ENCODE assay signal across 1 cellular context in genomic region chr7:112930787-112931186, GRCh38.
TF ChIP-seq lines count a peak whose summit lies in the region.

No MANE protein-coding gene starts in this region.

TF ChIP-seq in K562, 482 proteins besides CTCF, POLR2A, EP300 and RAD21 (continued from another document):
- TF ChIP-seq FOXP4 (CRISPR knock-in tag; IDR thresholded peaks at IDR 0.05; ENCODE audit: borderline replicate concordance) = no peak
- TF ChIP-seq MYBL2 (IDR thresholded peaks at IDR 0.05; ENCODE audit: low read depth) = no peak
- no peak for TF ChIP-seq MYBL2 (CRISPR knock-in tag; IDR thresholded peaks at IDR 0.05; ENCODE audit: borderline replicate concordance)
- no peak for TF ChIP-seq ZNF449 (CRISPR knock-in tag; IDR thresholded peaks at IDR 0.05)
- TF ChIP-seq NFRKB (IDR thresholded peaks at IDR 0.05; ENCODE audit: low read depth) = no peak
- peak; percentile 58; the same call in 1 of the 2 replicates for TF ChIP-seq CEBPB (tag; IDR thresholded peaks at IDR 0.05)
- no peak for TF ChIP-seq POU5F1 (IDR thresholded peaks at IDR 0.05; ENCODE audit: borderline replicate concordance, low read depth, low read length, partially characterized antibody)
